In the genomic region with DNA sequence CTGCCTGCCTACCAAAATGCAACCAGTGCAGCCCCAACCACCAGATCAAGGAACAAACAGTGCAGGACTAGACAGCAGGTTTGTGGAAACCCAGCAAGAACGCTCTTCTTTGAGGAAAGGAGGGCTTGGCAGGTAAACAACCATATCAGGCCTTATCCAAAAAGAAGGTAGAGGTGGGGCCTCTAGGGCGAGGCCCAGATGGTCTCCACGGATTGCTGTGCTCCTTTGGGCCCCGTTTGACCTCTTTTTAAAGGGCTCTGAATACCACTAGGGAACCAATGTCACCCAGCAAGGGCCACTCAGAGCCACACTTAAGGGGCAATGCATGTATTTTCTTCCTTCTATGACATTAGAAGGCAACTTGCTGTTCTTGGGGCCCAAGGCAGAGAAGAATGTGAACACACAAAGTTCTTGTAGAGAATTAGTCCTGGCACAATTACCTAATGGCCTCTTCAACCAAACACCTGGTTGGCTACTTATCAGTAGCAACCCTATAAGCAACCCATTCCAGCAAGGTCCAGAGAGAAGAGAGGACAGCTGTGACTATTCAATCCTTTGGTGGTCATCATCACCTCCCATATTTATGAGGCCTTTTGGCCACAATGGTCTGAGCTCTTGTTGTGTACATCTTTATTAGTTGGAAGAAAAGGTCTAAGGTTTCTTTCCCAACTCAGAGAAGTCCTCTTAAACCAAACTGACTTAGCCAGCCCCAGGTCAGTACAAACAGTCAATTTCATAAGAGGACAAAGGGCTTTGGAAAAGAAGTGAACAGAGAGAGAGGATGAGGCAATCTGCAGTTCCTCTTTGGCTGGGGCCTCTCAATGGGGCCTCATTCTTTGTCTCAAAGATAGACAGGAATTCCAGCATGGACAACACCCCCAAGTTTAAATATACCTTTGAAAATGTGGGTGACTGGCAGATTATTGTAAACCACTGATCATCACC, we compare ENCODE assay signal across 16 cellular contexts. TPM values are rescaled to one million over a fixed set of nuclear protein-coding genes. Genes with fewer than 3 reads are reported as not detected.
DNase-seq lines count a peak whose midpoint lies in the region; TF ChIP-seq lines count a peak whose summit lies in the region.
"Had no signal": no experiment of that assay in that cellular context is flagged by ENCODE, and none has a peak within 500 bp of the region (broad histone marks: within the 10 kb centered on the region; RNA-seq: fewer than 3 reads in every experiment).

No MANE protein-coding gene starts in this region.

- H3K27ac ChIP-seq in Karpas-422 (ENCODE audit: low read length) (peak overlapping the region; percentile 87), stomach (peak overlapping the region in 3 of 5 donors; percentile 15 to 77 (median 49))
- H3K27ac ChIP-seq: colonic mucosa had no signal

- intact Hi-C loops in stomach (cut with DNase I; ENCODE audit: low total_unique reads) (no loop called here), lower leg skin (cut with DNase I; ENCODE audit: low total_unique reads) (no loop called here)

- DNase-seq in Karpas-422 (no peak), adipocyte (ENCODE audit: low read depth) (peak; percentile 68), iris pigment epithelial cell (ENCODE audit: low read depth) (peak; percentile 68), stomach (no peak), lower leg skin (ENCODE audit: low spot score in 2 of 2) (no peak), ureter (ENCODE audit: low spot score) (no peak)
- DNase-seq in activated CD4-positive, CD25-positive, alpha-beta regulatory T cell (lab: John Stamatoyannopoulos, UW): no peak
- DNase-seq: activated CD8-positive, alpha-beta T cell treated with anti-CD3 and anti-CD28 coated beads, Interleukin-2, amount 10 ng/mL, durations not matched to agents 7 days and 5 days; activated naive CD4-positive, alpha-beta T cell treated with anti-CD3 and anti-CD28 coated beads, Interleukin-2, amount 10 ng/mL, durations not matched to agents 7 days and 5 days; colonic mucosa; left cardiac atrium; NCI-H2171; pancreas; stimulated activated CD4-positive, alpha-beta T cell treated with anti-CD3 and anti-CD28 coated beads, Interleukin-4, amount 100 ng/mL, for 24 hours; stimulated activated naive CD4-positive, alpha-beta T cell; T1000 had no signal

- H3K4me1 ChIP-seq in Karpas-422 (ENCODE audit: low read length) (peaks cover 80% of the 10 kb centered on the region), adipocyte (ENCODE audit: control insufficient read depth, insufficient read depth, low read length) (peaks cover 31% of the 10 kb centered on the region), stomach (peaks cover 1 to 62% (median 18%) of the 10 kb centered on the region in 4 donors)
- H3K4me1 ChIP-seq: colonic mucosa had no signal

- no peak overlapping the region for H2AFZ ChIP-seq in Karpas-422 (ENCODE audit: low read length)

- peaks cover 95% of the 10 kb centered on the region for H3K79me2 ChIP-seq in Karpas-422 (ENCODE audit: low read length)

- no peak for TF ChIP-seq POLR2A in stomach (IDR thresholded peaks at IDR 0.05)
- no peak for TF ChIP-seq POLR2A in lower leg skin (IDR thresholded peaks at IDR 0.05)

- 40 to 62% (median 48%) methylated on average over 4 of the region's 4 CpGs for WGBS in stomach, 5 donors
- WGBS in lower leg skin, 2 donors: 82 to 91% methylated on average over 4 of the region's 4 CpGs

- H3K9me2 ChIP-seq in Karpas-422 (replicated peaks; ENCODE audit: insufficient read depth, low read length): no peaks in the 10 kb centered on the region

- H3K4me3 ChIP-seq in Karpas-422 (ENCODE audit: low read length) (no peak overlapping the region), adipocyte (ENCODE audit: low read length) (peak overlapping the region; percentile 32), stomach (no peak overlapping the region), lower leg skin (ENCODE audit: low read depth, poor library complexity, severe bottlenecking) (no peak overlapping the region)
- H3K4me3 ChIP-seq: colonic mucosa, pancreas had no signal

- no peaks in the 10 kb centered on the region for H4K20me1 ChIP-seq in Karpas-422 (ENCODE audit: insufficient read depth, low read depth, low read length)

- H3K27me3 ChIP-seq in Karpas-422 (ENCODE audit: low read length): no peaks in the 10 kb centered on the region
- H3K27me3 ChIP-seq in adipocyte (replicated peaks; ENCODE audit: control insufficient read depth, insufficient read depth, low read length): no peaks in the 10 kb centered on the region
- H3K27me3 ChIP-seq in stomach: no peaks in the 10 kb centered on the region
- H3K27me3 ChIP-seq: colonic mucosa, pancreas had no signal

- no peaks in the 10 kb centered on the region for H3K9me3 ChIP-seq in Karpas-422 (ENCODE audit: low read length)
- no peaks in the 10 kb centered on the region for H3K9me3 ChIP-seq in adipocyte (ENCODE audit: control insufficient read depth, low read length)
- H3K9me3 ChIP-seq in stomach: no peaks in the 10 kb centered on the region
- H3K9me3 ChIP-seq: colonic mucosa, pancreas had no signal

- no peak for TF ChIP-seq EP300 in stomach (IDR thresholded peaks at IDR 0.05)

- TF ChIP-seq CTCF in stomach (IDR thresholded peaks at IDR 0.05): no peak
- no peak for TF ChIP-seq CTCF in lower leg skin (IDR thresholded peaks at IDR 0.05)

- H3K36me3 ChIP-seq in Karpas-422 (ENCODE audit: insufficient read depth, low read length): peaks cover 26% of the 10 kb centered on the region
- no peaks in the 10 kb centered on the region for H3K36me3 ChIP-seq in adipocyte (ENCODE audit: control insufficient read depth, insufficient read depth, low read length, severe bottlenecking)
- H3K36me3 ChIP-seq in stomach: no peaks in the 10 kb centered on the region
- H3K36me3 ChIP-seq: colonic mucosa, pancreas had no signal

- 0 out of 2 replicates have a peak overlapping the region, but pooled peaks have one; percentile 14 for H3K9ac ChIP-seq in Karpas-422 (ENCODE audit: low read length)
- H3K9ac ChIP-seq in adipocyte (ENCODE audit: low read length): peak overlapping the region; percentile 9

- H3K4me2 ChIP-seq in Karpas-422 (ENCODE audit: low read depth, low read length, poor library complexity, severe bottlenecking): no peak overlapping the region

RNA-seq across cellular contexts. Expression of gene FOXP1, which starts 36.0 kb away (rescaled TPM):
- total RNA-seq in Karpas-422 (2014; rRNA removed; shearing (Covaris generic); ENCODE audit: low replicate concordance): 202 and 334 TPM in 2 replicates
- total RNA-seq in stomach (100 to 1,000 TPM; 109 to 215 (median 159) TPM), lower leg skin (10 to 100 TPM; 46.6 to 66.6 (median 55.2) TPM), ureter (179 TPM)
- 10 to 100 TPM; 12.3 to 20.5 (median 15.6) TPM for polyA plus RNA-seq in stomach

Comparison
In these comparisons a context has a peak if more than half of its experiments do, and no peak if none do; other contexts are left out.
1. DNase-seq: peak in adipocyte (single experiment) and iris pigment epithelial cell (single experiment); none in Karpas-422 (single experiment), stomach (single experiment), lower leg skin (0 of 2), activated CD4-positive, CD25-positive, alpha-beta regulatory T cell (0 of 4) and ureter (single experiment).